20 cellular contexts compared by ENCODE assay signal in the genomic region with DNA sequence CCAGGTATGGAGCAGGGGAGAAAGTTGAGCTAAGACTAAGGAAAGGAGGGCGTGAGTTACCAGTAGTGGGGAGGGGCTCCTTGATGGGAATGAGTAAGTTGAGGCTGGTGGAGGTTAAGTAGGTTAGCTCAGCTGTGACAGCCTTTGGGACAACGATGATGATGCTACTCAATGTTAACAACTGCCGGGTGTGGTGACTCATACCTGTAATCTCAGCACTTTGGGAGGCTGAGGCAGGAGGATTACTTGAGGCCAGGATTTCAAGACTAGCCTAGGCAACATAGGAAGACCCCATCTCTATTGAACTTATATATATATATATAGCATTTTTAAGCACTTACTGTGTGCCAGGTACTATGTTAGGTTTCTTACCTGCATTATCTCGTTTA. TPM values are rescaled to one million over a fixed set of nuclear protein-coding genes. Genes with fewer than 3 reads are reported as not detected.
DNase-seq lines count a peak whose midpoint lies in the region; ATAC-seq, FAIRE-seq and TF ChIP-seq lines count a peak whose summit lies in the region.
"Had no signal": no experiment of that assay in that cellular context is flagged by ENCODE, and none has a peak within 500 bp of the region (broad histone marks: within the 10 kb centered on the region; RNA-seq: fewer than 3 reads in every experiment).

No MANE protein-coding gene starts in this region.

- H3K4me3 Mint-ChIP-seq in osteocyte (ENCODE audit: unreplicated experiment): no peak overlapping the region
- H3K4me3 Mint-ChIP-seq: CD4-positive, alpha-beta T cell; GM23338 had no signal

- no peaks in the 10 kb centered on the region for H3K9me3 ChIP-seq in HCT116 (ENCODE audit: control insufficient read depth in 1 of 2, insufficient read depth in 1 of 2, low read depth in 1 of 2, low read length in 2 of 2)
- no peaks in the 10 kb centered on the region for H3K9me3 ChIP-seq in GM12878 (replicated peaks; ENCODE audit: control insufficient read depth, insufficient read depth, low read length)
- H3K9me3 ChIP-seq in HAP-1: no peaks in the 10 kb centered on the region
- H3K9me3 ChIP-seq in SJCRH30 (replicated peaks): no peaks in the 10 kb centered on the region; the same call in 1 of the 2 replicates
- H3K9me3 ChIP-seq: Caco-2 had no signal

- H3K79me2 ChIP-seq in HCT116 (ENCODE audit: insufficient read depth, low read length) (no peaks in the 10 kb centered on the region), GM12878 (ENCODE audit: control insufficient read depth, insufficient read depth, low read length) (no peaks in the 10 kb centered on the region)

- TF ChIP-seq RAD21 in HCT116 (IDR thresholded peaks at IDR 0.05; ENCODE audit: low read depth): no peak
- no peak for TF ChIP-seq RAD21 in GM12878 (IDR thresholded peaks at IDR 0.05; ENCODE audit: insufficient read depth, low read depth, low read length)

- SMC1A ChIA-PET in GM12878 (lab: Charles Lee; ENCODE audit: uncharacterized antibody, unreplicated experiment): no interaction called here

- no peaks in the 10 kb centered on the region for H3K27me3 ChIP-seq in HCT116 (ENCODE audit: insufficient read depth, low read length)
- no peaks in the 10 kb centered on the region for H3K27me3 ChIP-seq in GM12878 (replicated peaks in 1 of 2; ENCODE audit: control insufficient read depth in 2 of 2, insufficient read depth in 2 of 2, low read length in 1 of 2)
- H3K27me3 ChIP-seq in HAP-1 (ENCODE audit: low read depth): no peaks in the 10 kb centered on the region
- H3K27me3 ChIP-seq in SJCRH30: no peaks in the 10 kb centered on the region; the same call in 1 of the 2 replicates

- DNase-seq in ELR (ENCODE audit: low read depth) (peak; percentile 42), HCT116 (ENCODE audit: low read depth, low spot score) (no peak), GM12878 (ENCODE audit: low read depth, low spot score) (no peak), osteocyte (ENCODE audit: extremely low spot score, unreplicated experiment) (peak; percentile 48), NCI-H226 (no peak), HAP-1 (ENCODE audit: low spot score in 2 of 2) (no peak), SJCRH30 (no peak)
- DNase-seq: ACHN; AML-193; Caco-2; CD4-positive, alpha-beta T cell; GDM1; IMR-90 had no signal

- H3K4me1 ChIP-seq in HCT116 (ENCODE audit: control insufficient read depth in 1 of 2, insufficient read depth in 2 of 2, low read length in 2 of 2): no peaks in the 10 kb centered on the region
- no peaks in the 10 kb centered on the region for H3K4me1 ChIP-seq in GM12878 (ENCODE audit: control insufficient read depth, insufficient read depth, low read length)
- H3K4me1 ChIP-seq in HAP-1: no peaks in the 10 kb centered on the region
- no peaks in the 10 kb centered on the region for H3K4me1 ChIP-seq in SJCRH30
- H3K4me1 ChIP-seq: Caco-2 had no signal

- H3K27ac Mint-ChIP-seq in osteocyte (ENCODE audit: unreplicated experiment): no peak overlapping the region
- H3K27ac Mint-ChIP-seq: CD4-positive, alpha-beta T cell; GM23338 had no signal

- peaks cover 47% of the 10 kb centered on the region for H3K36me3 Mint-ChIP-seq in osteocyte (ENCODE audit: unreplicated experiment)

- H3K9me2 ChIP-seq in HCT116 (ENCODE audit: insufficient read depth): no peaks in the 10 kb centered on the region

- H2AFZ ChIP-seq in HCT116 (ENCODE audit: low read depth, low read length, poor library complexity, severe bottlenecking): no peak overlapping the region
- H2AFZ ChIP-seq in GM12878 (ENCODE audit: control insufficient read depth, low read depth, low read length): no peak overlapping the region
- H2AFZ ChIP-seq: GM23338 had no signal

- intact Hi-C loops in HCT116 (cut with micrococcal nuclease) (no loop called here), GM12878 (cut with micrococcal nuclease; ENCODE audit: unreplicated experiment) (no loop called here)

- H3K4me2 ChIP-seq in HCT116 (ENCODE audit: low read length) (no peak overlapping the region), GM12878 (ENCODE audit: control insufficient read depth, insufficient read depth) (no peak overlapping the region)
- H3K4me2 ChIP-seq: GM23338 had no signal

- CTCF ChIA-PET in HCT116 (lab: Charles Lee): no interaction called here
- CTCF ChIA-PET in GM12878 (lab: Yijun Ruan, JAX): no interaction called here

- no peaks in the 10 kb centered on the region for H3K9me3 Mint-ChIP-seq in osteocyte (ENCODE audit: unreplicated experiment)
- H3K9me3 Mint-ChIP-seq: CD4-positive, alpha-beta T cell; GM23338 had no signal

- no peak for FAIRE-seq in GM12878 (lab: Jason Lieb, UNC)
- FAIRE-seq: A204.1, D721Med, H54, K562 had no signal

- POLR2A ChIA-PET in HCT116 (lab: Charles Lee) (no interaction called here), GM12878 (lab: Charles Lee) (no interaction called here)

- no peak for TF ChIP-seq EP300 in GM12878 (IDR thresholded peaks at IDR 0.05; ENCODE audit: borderline replicate concordance in 1 of 2, control insufficient read depth in 1 of 2, low read depth in 2 of 2, low read length in 2 of 2)

- BruUV-seq in HCT116 (replicated peaks; lab: Mats Ljungman, UMichigan) (no TSS peak), GM12878 (replicated peaks; lab: Mats Ljungman, UMichigan) (no TSS peak)

- RAD21 ChIA-PET in HCT116 (lab: Charles Lee; ENCODE audit: low non-redundant PET in 1 of 2, low total read pairs in 2 of 2, uncharacterized antibody in 2 of 2, unreplicated experiment in 2 of 2): no interaction called here
- RAD21 ChIA-PET in GM12878 (lab: Charles Lee; ENCODE audit: unreplicated experiment): no interaction called here

- WGBS in GM12878 (ENCODE audit: insufficient coverage, insufficient replicate concordance, low lambda C conversion rate, missing lambda C conversion rate): 80% methylated on average over 4 of the region's 4 CpGs

- H3K4me3 ChIP-seq in HCT116 (replicated peaks in 1 of 2; ENCODE audit: low read depth in 1 of 2, low read length in 2 of 2) (no peak overlapping the region), GM12878 (no peak overlapping the region), HAP-1 (no peak overlapping the region), SJCRH30 (no peak overlapping the region)
- H3K4me3 ChIP-seq: GM23338, K562 had no signal

- H4K20me1 ChIP-seq in HCT116 (ENCODE audit: insufficient read depth) (no peaks in the 10 kb centered on the region), GM12878 (ENCODE audit: control insufficient read depth, insufficient read depth) (no peaks in the 10 kb centered on the region; the same call in 1 of the 2 replicates)

- no peak for TF ChIP-seq CTCF in HCT116 (IDR thresholded peaks at IDR 0.05 in 2 of 3, conservative IDR thresholded peaks at IDR 0.05 in 1 of 3; ENCODE audit: borderline replicate concordance in 1 of 3, insufficient read depth in 1 of 3, low read depth in 2 of 3, low read length in 2 of 3)
- TF ChIP-seq CTCF in GM12878 (IDR thresholded peaks at IDR 0.05 in 2 of 3, conservative IDR thresholded peaks at IDR 0.05 in 1 of 3; ENCODE audit: control insufficient read depth in 2 of 3, extremely low read depth in 1 of 3, insufficient read depth in 1 of 3, low read depth in 3 of 3, low read length in 3 of 3): no peak
- no peak for TF ChIP-seq CTCF in osteocyte (IDR thresholded peaks at IDR 0.05)

- no peak for TF ChIP-seq POLR2A in HCT116 (IDR thresholded peaks at IDR 0.05; ENCODE audit: borderline replicate concordance, extremely low read depth, insufficient read depth, insufficient read length)
- no peak for TF ChIP-seq POLR2A in GM12878 (IDR thresholded peaks at IDR 0.05; ENCODE audit: low read depth, low read length)

- 0 out of 2 replicates have a peak, but pooled peaks have one; percentile 32 for ATAC-seq in HCT116
- ATAC-seq in GM12878: no peak
- ATAC-seq: GM23338, K562 had no signal

- H3K4me1 Mint-ChIP-seq in osteocyte (ENCODE audit: unreplicated experiment): peaks cover 13% of the 10 kb centered on the region
- H3K4me1 Mint-ChIP-seq: GM23338 had no signal

- no peaks in the 10 kb centered on the region for H3K27me3 Mint-ChIP-seq in osteocyte (ENCODE audit: unreplicated experiment)
- H3K27me3 Mint-ChIP-seq: CD4-positive, alpha-beta T cell had no signal

- H3K27ac ChIP-seq in HCT116 (ENCODE audit: low read depth, low read length) (no peak overlapping the region), GM12878 (ENCODE audit: control insufficient read depth, insufficient read depth) (no peak overlapping the region), SJCRH30 (no peak overlapping the region)
- H3K27ac ChIP-seq: C4-2B, HL-60 had no signal

- H3K9ac ChIP-seq in HCT116 (ENCODE audit: low read length) (no peak overlapping the region), GM12878 (ENCODE audit: control insufficient read depth, insufficient read depth, low read length) (no peak overlapping the region)

- H3K36me3 ChIP-seq in HCT116 (ENCODE audit: control insufficient read depth in 1 of 2, insufficient read depth in 2 of 2, low read length in 2 of 2) (peaks cover 41 to 82% of the 10 kb centered on the region in 2 experiments), GM12878 (ENCODE audit: control insufficient read depth in 2 of 2, insufficient read depth in 2 of 2, low read length in 1 of 2) (peaks cover 55 to 71% of the 10 kb centered on the region in 2 experiments), HAP-1 (replicated peaks) (peaks cover 95% of the 10 kb centered on the region), SJCRH30 (peaks cover 45% of the 10 kb centered on the region)

- in situ Hi-C loops in GM12878 (cut with MboI) (no loop called here), HAP-1 (cut with MboI; ENCODE audit: low sequenced_read_pairs) (no loop called here)

TF ChIP-seq in GM12878, 131 proteins besides CTCF, POLR2A, EP300 and RAD21 (continues in another document):
- TF ChIP-seq ZNF622 (IDR thresholded peaks at IDR 0.05) (no peak), POLR2AphosphoS2 (IDR thresholded peaks at IDR 0.05; ENCODE audit: low read depth, low read length) (0 out of 2 replicates have a peak, but pooled peaks have one; percentile 28)

RNA-seq across cellular contexts. Expression of a gene that starts 48.4 kb away (rescaled TPM):
- 42.5 TPM for total RNA-seq in HCT116 (2021; ENCODE audit: unreplicated experiment)
- 53.6 and 66.0 TPM in 2 replicates for polyA plus RNA-seq in HCT116 (2012)
- 63.6 and 80.5 TPM in 2 replicates for total RNA-seq in GM12878 (2013; cell fraction: nucleolus; rRNA removed)
- 16.1 and 16.3 TPM in 2 replicates for total RNA-seq in GM12878 (2014; rRNA removed)
- total RNA-seq in GM12878 (2014; rRNA removed; fragmentation: Illumina TruSeq; extraction: Trizol): 17.9 and 18.1 TPM in 2 replicates
- total RNA-seq in GM12878 (2021): 36.4 and 38.9 TPM in 2 replicates
- 19.0 TPM for polyA plus RNA-seq in GM12878 (2011; ENCODE audit: low read depth)
- 52.7 and 73.1 TPM in 2 replicates for polyA plus RNA-seq in GM12878 (2011; rRNA removed)
- 48.9 and 55.8 TPM in 2 replicates for polyA plus RNA-seq in GM12878 (2011; cell fraction: cytosol; rRNA removed)
- polyA plus RNA-seq in GM12878 (2011; cell fraction: nucleus; rRNA removed): 79.9 and 80.2 TPM in 2 replicates
- 27.4 and 47.4 TPM in 2 replicates for polyA plus RNA-seq in GM12878 (2012)
- 21.7 and 23.6 TPM in 2 replicates for polyA plus RNA-seq in GM12878 (2014; fragmentation: Illumina TruSeq; extraction: Trizol)
- polyA plus RNA-seq in GM12878 (2014; fragmentation: Nextera tagmentation; extraction: Ambion mirVana): 1 to 10 TPM; 5.0 to 6.4 TPM
- 20.7 and 22.8 TPM in 2 replicates for polyA plus RNA-seq in GM12878 (2014; rRNA removed)
- 10 to 100 TPM; 19.6 to 21.3 TPM for polyA plus RNA-seq in GM12878 (2016; fragmentation: Nextera tagmentation; extraction: Ambion mirVana)
- polyA minus RNA-seq in GM12878 (2011; rRNA and poly(A)+ RNA removed): 164 and 192 TPM in 2 replicates
- polyA minus RNA-seq in GM12878 (2011; cell fraction: cytosol; rRNA and poly(A)+ RNA removed): 50.4 and 50.6 TPM in 2 replicates
- polyA minus RNA-seq in GM12878 (2011; cell fraction: nucleus; rRNA and poly(A)+ RNA removed): 58.2 and 72.9 TPM in 2 replicates
- total RNA-seq in osteocyte: 13.8 and 14.1 TPM in 2 replicates
- 38.4 and 38.8 TPM in 2 replicates for total RNA-seq in SJCRH30 (2014; rRNA removed; shearing (Covaris generic))

Comparison
In these comparisons a context has a peak if more than half of its experiments do, and no peak if none do; other contexts are left out.
1. DNase-seq: peak in ELR (single experiment) and osteocyte (single experiment); none in HCT116 (single experiment), GM12878 (single experiment), NCI-H226 (single experiment), HAP-1 (0 of 2) and SJCRH30 (0 of 2).